ENCODE assay signal across 15 cellular contexts in the genomic region with DNA sequence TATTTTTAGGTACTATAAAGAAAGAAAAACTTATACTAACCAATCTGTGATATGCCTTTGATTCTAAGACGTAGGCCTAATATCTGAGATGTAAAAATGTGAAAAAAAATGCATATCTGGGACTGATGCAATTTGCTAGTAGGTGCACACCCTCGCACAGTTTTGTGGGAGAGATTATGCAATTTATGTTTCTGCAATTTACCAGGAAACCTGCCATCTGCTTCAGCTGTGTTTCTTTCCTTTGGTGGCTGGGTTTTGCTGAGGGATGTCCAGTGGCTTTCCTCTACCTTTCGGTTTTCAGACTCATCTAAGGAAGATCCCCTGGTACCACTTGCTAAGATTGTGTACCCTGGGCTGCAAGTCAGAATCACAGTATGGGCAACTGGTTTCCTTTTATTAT.
DNase-seq lines count a peak whose midpoint lies in the region; ATAC-seq, FAIRE-seq and TF ChIP-seq lines count a peak whose summit lies in the region.
"Had no signal": no experiment of that assay in that cellular context is flagged by ENCODE, and none has a peak within 500 bp of the region (broad histone marks: within the 10 kb centered on the region; RNA-seq: fewer than 3 reads in every experiment).

No MANE protein-coding gene starts in this region.

- ATAC-seq in HG03442 (IDR thresholded peaks at IDR 0.05; ENCODE audit: unreplicated experiment): no peak
- ATAC-seq: stimulated activated naive CD8-positive, alpha-beta T cell treated with anti-CD3 and anti-CD28 coated beads, Interleukin-15, amount 100 ng/mL, for 72 hours had no signal

- TF ChIP-seq CTCF in AG10803 (conservative IDR thresholded peaks at IDR 0.05; ENCODE audit: low read length): no peak
- TF ChIP-seq CTCF in foreskin fibroblast (IDR thresholded peaks at IDR 0.05; ENCODE audit: low read depth, low read length): no peak

- H3K4me3 ChIP-seq in AG10803 (ENCODE audit: low read length) (no peak overlapping the region), foreskin fibroblast (ENCODE audit: low read depth in 1 of 2, low read length in 2 of 2) (no peak overlapping the region)

- FAIRE-seq in HTR-8/SVneo (lab: Jason Lieb, UNC) (peak; percentile 79), RCC 7860 (lab: Jason Lieb, UNC) (no peak)

- DNase-seq in AG10803 (ENCODE audit: low read depth) (peak; percentile 79), HTR-8/SVneo (ENCODE audit: insufficient read length, low spot score) (no peak), RPMI7951 (ENCODE audit: low read depth) (peak; percentile 22), foreskin fibroblast (peak; percentile 31 to 73), RCC 7860 (ENCODE audit: low spot score) (no peak), epidermal melanocyte (ENCODE audit: insufficient read length, low spot score) (no peak)
- no peak for DNase-seq in activated naive CD4-positive, alpha-beta T cell treated with Interleukin-2 at 50 U/mL for 16 hours
- DNase-seq: activated CD4-positive, alpha-beta T cell treated with anti-CD3 and anti-CD28 coated beads, Interleukin-2, amount 10 ng/mL, durations not matched to agents 24 days and 14 days; brain microvascular endothelial cell; GDM1; NCI-H1092; NCI-H526 treated with DMSO at 0.1 percent for 48 hours; stimulated activated naive CD8-positive, alpha-beta T cell treated with anti-CD3 and anti-CD28 coated beads, Interleukin-15, amount 100 ng/mL, for 72 hours; T-helper 1 cell had no signal

Comparison
In these comparisons a context has a peak if more than half of its experiments do, and no peak if none do; other contexts are left out.
1. DNase-seq: peak in AG10803 (single experiment), RPMI7951 (single experiment) and foreskin fibroblast (2 of 2); none in HTR-8/SVneo (single experiment), RCC 7860 (single experiment), epidermal melanocyte (single experiment) and activated naive CD4-positive, alpha-beta T cell treated with Interleukin-2 at 50 U/mL for 16 hours (single experiment).